Comparison of ENCODE assay signal across 8 cellular contexts in genomic region chr3:100261481-100261903, GRCh38. TPM values are rescaled to one million over a fixed set of nuclear protein-coding genes. Genes with fewer than 3 reads are reported as not detected.
DNase-seq lines count a peak whose midpoint lies in the region; ATAC-seq and TF ChIP-seq lines count a peak whose summit lies in the region.

No MANE protein-coding gene starts in this region.

- H4K20me1 ChIP-seq in GM23248 (ENCODE audit: insufficient read depth): no peaks in the 10 kb centered on the region

- H3F3A ChIP-seq in GM23248 (ENCODE audit: insufficient read depth): peaks cover 48% of the 10 kb centered on the region

- no peak for ATAC-seq in HG03135 (IDR thresholded peaks at IDR 0.05; ENCODE audit: unreplicated experiment)
- ATAC-seq in GM18861 (IDR thresholded peaks at IDR 0.05; ENCODE audit: unreplicated experiment): no peak

- TF ChIP-seq CTCF in fibroblast of the aortic adventitia (IDR thresholded peaks at IDR 0.05; ENCODE audit: insufficient read depth, low read length): no peak

- POLR2A ChIA-PET in HEK293T (lab: Yijun Ruan, JAX): interaction anchor here (1.2 to 1.3 kb wide), 2 partner anchors 172 to 234 kb away, joined by 3 to 5 read pairs; no protein-coding TSS in a partner anchor

- no peak overlapping the region for H2AFZ ChIP-seq in GM23248

- CTCF ChIA-PET in HEK293T (lab: Yijun Ruan, JAX): no interaction called here

- H3K4me3 ChIP-seq in GM23248 (peak overlapping the region; percentile 94), SK-N-MC (peak overlapping the region; percentile 90), fibroblast of the aortic adventitia (ENCODE audit: low read depth, low read length) (peak overlapping the region; percentile 99), skeletal muscle cell (ENCODE audit: low read depth, low read length) (peak overlapping the region; percentile 100)

- H3K9ac ChIP-seq in GM23248 (peak overlapping the region; percentile 98), SK-N-MC (ENCODE audit: insufficient read length) (peak overlapping the region; percentile 82)

- peaks cover 74% of the 10 kb centered on the region for H3K4me1 ChIP-seq in GM23248 (ENCODE audit: insufficient read depth)

- WGBS in GM23248 (ENCODE audit: low coverage in 1 of 2, low lambda C conversion rate in 2 of 2, missing lambda C conversion rate in 2 of 2), 2 experiments: 0% methylated on average over 11 of the region's 11 CpGs

- peaks cover 52% of the 10 kb centered on the region for H3K79me2 ChIP-seq in GM23248 (ENCODE audit: insufficient read depth)

- H3K36me3 ChIP-seq in GM23248 (ENCODE audit: low read depth) (no peaks in the 10 kb centered on the region), SK-N-MC (ENCODE audit: insufficient read depth, low read length) (no peaks in the 10 kb centered on the region)

- no peaks in the 10 kb centered on the region for H3K27me3 ChIP-seq in GM23248 (replicated peaks; ENCODE audit: insufficient read depth)

- H3K27ac ChIP-seq in GM23248 (peak overlapping the region; percentile 99), SK-N-MC (no peak overlapping the region)

- no peaks in the 10 kb centered on the region for H3K9me2 ChIP-seq in GM23248 (ENCODE audit: insufficient read depth)

- DNase-seq in GM23248 (no peak), SK-N-MC (ENCODE audit: low read depth, low spot score) (no peak), fibroblast of the aortic adventitia (ENCODE audit: low read depth) (peak; percentile 68), skeletal muscle cell (ENCODE audit: low read depth) (no peak), NCI-H2029 treated with DMSO at 0.1 percent for 48 hours (lab: John Stamatoyannopoulos, UW) (no peak), HEK293T (ENCODE audit: extremely low spot score) (no peak)

- peak overlapping the region; percentile 90 for H3K4me2 ChIP-seq in GM23248 (ENCODE audit: unreplicated experiment)

- no peaks in the 10 kb centered on the region for H3K9me3 ChIP-seq in GM23248 (ENCODE audit: low read depth)
- no peaks in the 10 kb centered on the region for H3K9me3 ChIP-seq in SK-N-MC (ENCODE audit: low read depth, low read length)

- in situ Hi-C loops in GM23248 (cut with MboI): no loop called here

TF ChIP-seq in HEK293T, 16 proteins besides CTCF, POLR2A, EP300 and RAD21:
- TF ChIP-seq ARNT (IDR thresholded peaks at IDR 0.05) (no peak), CTBP1 (IDR thresholded peaks at IDR 0.05; ENCODE audit: borderline replicate concordance) (no peak), PKNOX1 (IDR thresholded peaks at IDR 0.05) (no peak), SUZ12 (IDR thresholded peaks at IDR 0.05) (no peak), BHLHE40 (IDR thresholded peaks at IDR 0.05; ENCODE audit: borderline replicate concordance) (no peak), L3MBTL2 (conservative IDR thresholded peaks at IDR 0.05) (no peak), NFRKB (IDR thresholded peaks at IDR 0.05) (no peak), ZNF384 (IDR thresholded peaks at IDR 0.05) (no peak)
TF ChIP-seq in HEK293T: peak in this region for 0.

RNA-seq across cellular contexts. Expression of gene TBC1D23, which starts 0.7 kb away (rescaled TPM):
- 82.5 and 103 TPM in 2 replicates for total RNA-seq in GM23248 (2014; rRNA removed; shearing (Covaris generic))
- 53.0 and 54.1 TPM in 2 replicates for polyA plus RNA-seq in GM23248 (2016; fragmentation: Nextera tagmentation; extraction: Ambion mirVana)
- 76.4 and 157 TPM in 2 replicates for total RNA-seq in fibroblast of the aortic adventitia (ENCODE audit: low replicate concordance)
